16 cellular contexts compared by ENCODE assay signal in the genomic region with DNA sequence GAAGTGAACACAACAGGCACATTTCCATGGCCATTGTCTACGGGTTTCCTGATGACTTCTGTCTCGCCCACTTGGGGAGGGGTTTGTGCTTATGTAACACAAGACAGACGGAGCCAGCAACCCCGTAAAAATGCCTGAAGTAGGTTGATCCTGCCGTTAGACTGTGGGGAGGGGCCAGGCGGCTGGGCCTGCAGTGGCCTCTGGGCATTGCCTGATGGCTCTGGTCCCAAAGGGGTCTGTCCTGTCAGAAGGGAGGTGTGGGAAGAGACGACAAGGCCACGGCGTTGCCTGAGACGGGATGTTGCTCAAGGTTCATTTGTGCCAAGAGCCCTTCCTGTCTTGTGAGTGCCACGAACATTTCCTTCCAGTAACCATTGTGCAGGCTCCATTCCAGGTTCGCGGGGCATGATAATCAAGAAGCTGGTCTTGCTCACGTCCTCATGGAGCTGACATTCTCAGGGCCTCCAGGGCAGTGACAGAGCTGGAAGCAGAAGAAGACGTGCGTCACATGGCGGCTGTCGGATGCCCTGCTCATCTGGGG. TPM values are rescaled to one million over a fixed set of nuclear protein-coding genes. Genes with fewer than 3 reads are reported as not detected.
DNase-seq lines count a peak whose midpoint lies in the region; ATAC-seq and TF ChIP-seq lines count a peak whose summit lies in the region.
"Had no signal": no experiment of that assay in that cellular context is flagged by ENCODE, and none has a peak within 500 bp of the region (broad histone marks: within the 10 kb centered on the region; RNA-seq: fewer than 3 reads in every experiment).

No MANE protein-coding gene starts in this region.

- 50 to 63% methylated on average over 18 of the region's 18 CpGs for WGBS in heart right ventricle, 2 donors
- WGBS in trophoblast cell (ENCODE audit: extremely low coverage, insufficient coverage, insufficient read length), result no CpG with 5 or more reads among the region's 18 CpGs

- TF ChIP-seq CTCF in CD4-positive, alpha-beta T cell (IDR thresholded peaks at IDR 0.05), result no peak
- TF ChIP-seq CTCF in VCaP (conservative IDR thresholded peaks at IDR 0.05) (no peak), heart right ventricle (IDR thresholded peaks at IDR 0.05) (no peak)

- H3K79me2 ChIP-seq in trophoblast cell (ENCODE audit: control insufficient read depth, insufficient read depth, low read length, poor library complexity), result no peaks in the 10 kb centered on the region

- H3K27ac Mint-ChIP-seq in CD4-positive, alpha-beta T cell, result peak overlapping the region; percentile 69
- H3K27ac Mint-ChIP-seq in activated CD8-positive, alpha-beta memory T cell treated with anti-CD3 and anti-CD28 coated beads, Interleukin-2, amount 10 ng/mL, durations not matched to agents 7 days and 5 days, result no peak overlapping the region

- peak overlapping the region in 1 of 10 donors; percentile 5 for H3K4me3 ChIP-seq in heart right ventricle
- H3K4me3 ChIP-seq in trophoblast cell (ENCODE audit: low read depth, low read length), result no peak overlapping the region

- no peak overlapping the region for H2BK120ac ChIP-seq in trophoblast cell (ENCODE audit: insufficient read depth, low read length, poor library complexity)

- no peak overlapping the region for H3K9ac ChIP-seq in trophoblast cell (ENCODE audit: low read length)

- H3K4me1 Mint-ChIP-seq in CD4-positive, alpha-beta T cell (ENCODE audit: low read depth), result peaks cover 43% of the 10 kb centered on the region
- peaks cover 16% of the 10 kb centered on the region for H3K4me1 Mint-ChIP-seq in activated CD8-positive, alpha-beta memory T cell treated with anti-CD3 and anti-CD28 coated beads, Interleukin-2, amount 10 ng/mL, durations not matched to agents 7 days and 5 days

- CTCF ChIA-PET in CD4-positive, alpha-beta T cell (lab: Charles Lee), result no interaction called here
- CTCF ChIA-PET in activated CD8-positive, alpha-beta memory T cell treated with anti-CD3 and anti-CD28 coated beads, Interleukin-2, amount 10 ng/mL, durations not matched to agents 7 days and 5 days (lab: Charles Lee), result interaction anchor here (5.4 to 6.3 kb wide), 2 partner anchors 26 to 117 kb away, joined by 64 to 125 read pairs; no protein-coding TSS in a partner anchor

- intact Hi-C loops in CD4-positive, alpha-beta T cell (cut with DNase I, micrococcal nuclease), result no loop called here
- intact Hi-C loops in heart right ventricle (cut with DNase I), result loop anchor here in 5 of 10 donors (2.0 to 5.0 kb wide), 4 partner anchors 43 to 106 kb away; no protein-coding TSS in a partner anchor

- peak overlapping the region; percentile 56 for H2AFZ ChIP-seq in trophoblast cell (ENCODE audit: insufficient read depth, low read length, poor library complexity)

- H3K27ac ChIP-seq in CD4-positive, alpha-beta T cell (ENCODE audit: low read depth, low read length), result no peak overlapping the region
- H3K27ac ChIP-seq in VCaP (peak overlapping the region; percentile 86), heart right ventricle (peak overlapping the region; percentile 14 to 89 (median 77)), trophoblast cell (ENCODE audit: low read depth, low read length) (no peak overlapping the region)

- H2AK5ac ChIP-seq in trophoblast cell (ENCODE audit: low read length), result no peak overlapping the region

- no peak overlapping the region for H3K4ac ChIP-seq in trophoblast cell (ENCODE audit: low read depth, low read length)

- no peak overlapping the region for H3K4me3 Mint-ChIP-seq in CD4-positive, alpha-beta T cell
- no peak overlapping the region for H3K4me3 Mint-ChIP-seq in activated CD8-positive, alpha-beta memory T cell treated with anti-CD3 and anti-CD28 coated beads, Interleukin-2, amount 10 ng/mL, durations not matched to agents 7 days and 5 days
- H3K4me3 Mint-ChIP-seq: CD4-positive, CD25-positive, alpha-beta regulatory T cell had no signal

- H3K36me3 Mint-ChIP-seq in CD4-positive, alpha-beta T cell (ENCODE audit: low read depth), result peaks cover 35% of the 10 kb centered on the region
- no peaks in the 10 kb centered on the region for H3K36me3 Mint-ChIP-seq in activated CD8-positive, alpha-beta memory T cell treated with anti-CD3 and anti-CD28 coated beads, Interleukin-2, amount 10 ng/mL, durations not matched to agents 7 days and 5 days

- POLR2A ChIA-PET in CD4-positive, alpha-beta T cell (lab: Charles Lee), result no interaction called here

- no peak overlapping the region for H2BK12ac ChIP-seq in trophoblast cell (ENCODE audit: low read length)

- H3K36me3 ChIP-seq in heart right ventricle, result peaks cover 0 to 3% (median 0%) of the 10 kb centered on the region in 9 donors
- no peaks in the 10 kb centered on the region for H3K36me3 ChIP-seq in trophoblast cell (ENCODE audit: control insufficient read depth in 1 of 2, insufficient read depth in 2 of 2, low read length in 2 of 2)

- no peak overlapping the region for H3K23ac ChIP-seq in trophoblast cell (ENCODE audit: low read length)

- H3K27me3 ChIP-seq in CD4-positive, alpha-beta T cell (ENCODE audit: control insufficient read depth, insufficient read depth, low read length), result no peaks in the 10 kb centered on the region
- no peaks in the 10 kb centered on the region for H3K27me3 ChIP-seq in heart right ventricle
- no peaks in the 10 kb centered on the region for H3K27me3 ChIP-seq in trophoblast cell (ENCODE audit: insufficient read depth, low read length)

- H3K27me3 Mint-ChIP-seq in CD4-positive, alpha-beta T cell, result no peaks in the 10 kb centered on the region
- H3K27me3 Mint-ChIP-seq in activated CD8-positive, alpha-beta memory T cell treated with anti-CD3 and anti-CD28 coated beads, Interleukin-2, amount 10 ng/mL, durations not matched to agents 7 days and 5 days, result no peaks in the 10 kb centered on the region
- H3K27me3 Mint-ChIP-seq: CD4-positive, CD25-positive, alpha-beta regulatory T cell; naive thymus-derived CD8-positive, alpha-beta T cell had no signal

- no peak overlapping the region for H3K18ac ChIP-seq in trophoblast cell (ENCODE audit: low read length)

- no peaks in the 10 kb centered on the region for H3K9me3 Mint-ChIP-seq in CD4-positive, alpha-beta T cell
- no peaks in the 10 kb centered on the region for H3K9me3 Mint-ChIP-seq in activated CD8-positive, alpha-beta memory T cell treated with anti-CD3 and anti-CD28 coated beads, Interleukin-2, amount 10 ng/mL, durations not matched to agents 7 days and 5 days (ENCODE audit: low read depth)
- H3K9me3 Mint-ChIP-seq: CD4-positive, CD25-positive, alpha-beta regulatory T cell; naive thymus-derived CD8-positive, alpha-beta T cell had no signal

- no peak overlapping the region for H2BK5ac ChIP-seq in trophoblast cell (ENCODE audit: low read depth, low read length, poor library complexity)

- H3K4me1 ChIP-seq in heart right ventricle, result peaks cover 11 to 61% (median 44%) of the 10 kb centered on the region in 9 donors
- peaks cover 11% of the 10 kb centered on the region in 2 experiments for H3K4me1 ChIP-seq in trophoblast cell (ENCODE audit: control insufficient read depth in 1 of 2, insufficient read depth in 2 of 2, low read length in 2 of 2)

- H3K14ac ChIP-seq in trophoblast cell (ENCODE audit: low read length), result no peak overlapping the region

- DNase-seq in CD4-positive, alpha-beta T cell, result no peak
- peak; percentile 34 to 60 for DNase-seq in heart right ventricle
- no peak for DNase-seq in trophoblast cell
- no peak for DNase-seq in activated CD8-positive, alpha-beta memory T cell treated with anti-CD3 and anti-CD28 coated beads, Interleukin-2, amount 10 ng/mL, durations not matched to agents 7 days and 5 days
- no peak for DNase-seq in HK-2 (ENCODE audit: unreplicated experiment)
- DNase-seq in HPDE6-E6E7 (ENCODE audit: extremely low spot score), result no peak
- DNase-seq: activated CD4-positive, alpha-beta T cell treated with anti-CD3 and anti-CD28 coated beads for 4 hours; activated effector memory CD4-positive, alpha-beta T cell treated with Interleukin-2 at 50 U/mL for 16 hours; CD4-positive, CD25-positive, alpha-beta regulatory T cell; KBM-7; naive thymus-derived CD8-positive, alpha-beta T cell; NCI-H446; SHP77; stimulated activated naive CD8-positive, alpha-beta T cell treated with anti-CD3 and anti-CD28 coated beads, Interleukin-15, Interleukin-2, amounts not matched to agents 100 U/mL and 50 U/mL, for 24 hours had no signal

- H3K4me2 ChIP-seq in trophoblast cell (ENCODE audit: low read length), result no peak overlapping the region

- no peak overlapping the region for H4K12ac ChIP-seq in trophoblast cell (ENCODE audit: low read depth, low read length)

- no peaks in the 10 kb centered on the region for H3K9me3 ChIP-seq in CD4-positive, alpha-beta T cell (ENCODE audit: control insufficient read depth, low read length)
- H3K9me3 ChIP-seq in heart right ventricle (no peaks in the 10 kb centered on the region), trophoblast cell (ENCODE audit: insufficient read depth, low read depth, low read length) (peaks cover 2% of the 10 kb centered on the region)

- no peak overlapping the region for H4K91ac ChIP-seq in trophoblast cell (ENCODE audit: low read depth, low read length)

- H4K8ac ChIP-seq in trophoblast cell (ENCODE audit: low read depth, low read length), result no peak overlapping the region

- no peaks in the 10 kb centered on the region for H3K79me1 ChIP-seq in trophoblast cell (ENCODE audit: low read length)

- ATAC-seq in CD4-positive, alpha-beta T cell (ENCODE audit: poor library complexity), result no peak
- ATAC-seq in heart right ventricle (peak; percentile 29 to 75 (median 58)), HG02884 (IDR thresholded peaks at IDR 0.05; ENCODE audit: unreplicated experiment) (no peak)
- ATAC-seq in activated CD8-positive, alpha-beta memory T cell treated with anti-CD3 and anti-CD28 coated beads, Interleukin-2, amount 10 ng/mL, durations not matched to agents 7 days and 5 days, result no peak
- ATAC-seq: naive thymus-derived CD8-positive, alpha-beta T cell; stimulated activated naive CD8-positive, alpha-beta T cell treated with anti-CD3 and anti-CD28 coated beads, Interleukin-15, Interleukin-2, amounts not matched to agents 100 U/mL and 50 U/mL, for 24 hours had no signal

RNA-seq across cellular contexts. Expression of gene ABCG1, which starts 44.7 kb away (rescaled TPM):
- 100 to 1,000 TPM; 109 to 116 TPM for total RNA-seq in CD4-positive, alpha-beta T cell
- 10 to 100 TPM in 7 of 10 donors, 1 to 10 TPM in 3; 5.5 to 26.2 (median 14.6) TPM for total RNA-seq in heart right ventricle
- polyA plus RNA-seq in heart right ventricle, result 10 to 100 TPM; 11.6 to 19.4 TPM
- polyA plus RNA-seq in trophoblast cell (2013), result 0.70 and 0.99 TPM in 2 replicates
- total RNA-seq in activated CD8-positive, alpha-beta memory T cell treated with anti-CD3 and anti-CD28 coated beads, Interleukin-2, amount 10 ng/mL, durations not matched to agents 7 days and 5 days, result 10 to 100 TPM in 1 of 2 experiments, 1 to 10 TPM in 1; 6.7 to 13.2 TPM

RNA-seq across cellular contexts. Expression of gene TFF3, which starts 51.5 kb away (rescaled TPM):
- not detected for total RNA-seq in CD4-positive, alpha-beta T cell
- total RNA-seq in heart right ventricle, result 1 to 10 TPM in 8 of 10 donors, under 1 TPM in 2; 0.90 to 5.1 (median 2.4) TPM
- 1 to 10 TPM; 4.9 to 7.9 TPM for polyA plus RNA-seq in heart right ventricle
- 0.60 and 0.63 TPM in 2 replicates for polyA plus RNA-seq in trophoblast cell (2013)
- not detected for total RNA-seq in activated CD8-positive, alpha-beta memory T cell treated with anti-CD3 and anti-CD28 coated beads, Interleukin-2, amount 10 ng/mL, durations not matched to agents 7 days and 5 days
- total RNA-seq: CD4-positive, CD25-positive, alpha-beta regulatory T cell; naive thymus-derived CD8-positive, alpha-beta T cell had no signal
- polyA plus RNA-seq: CD4-positive, CD25-positive, alpha-beta regulatory T cell; naive thymus-derived CD8-positive, alpha-beta T cell had no signal

Comparison
In these comparisons a context has a peak if more than half of its experiments do, and no peak if none do; other contexts are left out.
1. ATAC-seq: peak in heart right ventricle (8 of 8); none in CD4-positive, alpha-beta T cell (single experiment), activated CD8-positive, alpha-beta memory T cell treated with anti-CD3 and anti-CD28 coated beads, Interleukin-2, amount 10 ng/mL, durations not matched to agents 7 days and 5 days (single experiment) and HG02884 (single experiment).
2. DNase-seq: peak in heart right ventricle (2 of 2); none in CD4-positive, alpha-beta T cell (0 of 10), trophoblast cell (0 of 2), activated CD8-positive, alpha-beta memory T cell treated with anti-CD3 and anti-CD28 coated beads, Interleukin-2, amount 10 ng/mL, durations not matched to agents 7 days and 5 days (single experiment), HK-2 (single experiment) and HPDE6-E6E7 (single experiment).
3. H3K27ac ChIP-seq: peak in VCaP (single experiment) and heart right ventricle (10 of 10); none in CD4-positive, alpha-beta T cell (single experiment) and trophoblast cell (single experiment).
4. RNA of gene ABCG1, which starts 44.7 kb away (total RNA-seq): 109 to 116 TPM in CD4-positive, alpha-beta T cell; 5.5 to 26.2 TPM in heart right ventricle and 6.7 to 13.2 TPM in activated CD8-positive, alpha-beta memory T cell treated with anti-CD3 and anti-CD28 coated beads, Interleukin-2, amount 10 ng/mL, durations not matched to agents 7 days and 5 days; every median in the first group is over 4 times any median in the second.